In the genomic region with DNA sequence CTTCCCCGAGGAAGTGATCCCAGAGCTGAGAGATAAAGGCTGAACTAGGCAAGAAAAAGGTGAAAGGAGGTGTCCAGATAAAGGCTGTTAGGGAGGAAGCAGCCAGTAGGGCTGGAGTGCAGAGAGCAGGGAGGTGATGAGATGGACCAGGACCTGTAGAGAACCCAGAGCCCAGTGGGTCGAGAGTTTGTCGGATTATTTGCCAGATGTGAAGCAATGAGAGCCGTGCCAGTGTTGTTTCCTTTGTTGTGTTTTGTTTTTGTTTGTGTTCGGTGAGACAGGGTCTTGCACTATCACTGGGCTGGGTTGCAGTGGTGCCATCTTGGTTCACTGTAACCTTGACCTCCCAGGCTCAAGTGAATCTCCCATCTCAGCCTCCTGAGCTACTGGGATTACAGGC, we compare ENCODE assay signal across 21 cellular contexts.
DNase-seq lines count a peak whose midpoint lies in the region; ATAC-seq, FAIRE-seq and TF ChIP-seq lines count a peak whose summit lies in the region.
"Had no signal": no experiment of that assay in that cellular context is flagged by ENCODE, and none has a peak within 500 bp of the region (broad histone marks: within the 10 kb centered on the region; RNA-seq: fewer than 3 reads in every experiment).

No MANE protein-coding gene starts in this region.

- H3K9me3 Mint-ChIP-seq in neural progenitor cell = peaks cover 6% of the 10 kb centered on the region
- peaks cover 2% of the 10 kb centered on the region for H3K9me3 Mint-ChIP-seq in activated CD8-positive, alpha-beta T cell treated with anti-CD3 and anti-CD28 coated beads for 36 hours
- H3K9me3 Mint-ChIP-seq: CD4-positive, alpha-beta T cell; CD8-positive, alpha-beta T cell had no signal

- H3K4me1 Mint-ChIP-seq in neural progenitor cell = peaks cover 18% of the 10 kb centered on the region
- H3K4me1 Mint-ChIP-seq in activated CD8-positive, alpha-beta T cell treated with anti-CD3 and anti-CD28 coated beads for 36 hours (ENCODE audit: low read depth) = no peaks in the 10 kb centered on the region
- H3K4me1 Mint-ChIP-seq: B cell had no signal

- H3K4me1 ChIP-seq in neural progenitor cell = no peaks in the 10 kb centered on the region
- H3K4me1 ChIP-seq: A549 had no signal

- H3K4me3 ChIP-seq in bronchial epithelial cell (ENCODE audit: low read depth, low read length) = no peak overlapping the region
- no peak overlapping the region for H3K4me3 ChIP-seq in neural progenitor cell
- H3K4me3 ChIP-seq: A549; BLaER1 treated with 17β-estradiol and CSF1 and Interleukin-3, amounts not matched to agents 10 nM and 100 nM; GM12878 had no signal

- no peak overlapping the region for H3K9ac ChIP-seq in neural progenitor cell
- H3K9ac ChIP-seq: BLaER1 treated with 17β-estradiol and CSF1 and Interleukin-3, amounts not matched to agents 10 nM and 100 nM had no signal

- no peak for ATAC-seq in activated CD8-positive, alpha-beta T cell treated with anti-CD3 and anti-CD28 coated beads for 36 hours
- ATAC-seq in GM21528 (IDR thresholded peaks at IDR 0.05; ENCODE audit: low FRiP score, unreplicated experiment) = no peak
- ATAC-seq: A549; CD8-positive, alpha-beta T cell; GM12878 had no signal

- no peak for TF ChIP-seq CTCF in bronchial epithelial cell (IDR thresholded peaks at IDR 0.05; ENCODE audit: insufficient read depth, low read length, severe bottlenecking)
- no peak for TF ChIP-seq CTCF in neural progenitor cell (IDR thresholded peaks at IDR 0.05)
- no peak for TF ChIP-seq CTCF in activated CD8-positive, alpha-beta T cell treated with anti-CD3 and anti-CD28 coated beads for 36 hours (IDR thresholded peaks at IDR 0.05)

- H3K36me3 Mint-ChIP-seq in neural progenitor cell = no peaks in the 10 kb centered on the region
- no peaks in the 10 kb centered on the region for H3K36me3 Mint-ChIP-seq in activated CD8-positive, alpha-beta T cell treated with anti-CD3 and anti-CD28 coated beads for 36 hours (ENCODE audit: low read depth)
- H3K36me3 Mint-ChIP-seq: CD8-positive, alpha-beta T cell had no signal

- H3K27ac ChIP-seq in neural progenitor cell = no peak overlapping the region
- H3K27ac ChIP-seq: A549; BLaER1 treated with 17β-estradiol and CSF1 and Interleukin-3, amounts not matched to agents 10 nM and 100 nM; C4-2B had no signal

- no peak overlapping the region for H2AFZ ChIP-seq in neural progenitor cell (replicated peaks)

- H3K27me3 ChIP-seq in bronchial epithelial cell (ENCODE audit: control insufficient read depth, insufficient read depth, low read length) (no peaks in the 10 kb centered on the region), neural progenitor cell (no peaks in the 10 kb centered on the region)
- H3K27me3 ChIP-seq: BLaER1 treated with 17β-estradiol and CSF1 and Interleukin-3, amounts not matched to agents 10 nM and 100 nM had no signal

- POLR2A ChIA-PET in activated CD8-positive, alpha-beta T cell treated with anti-CD3 and anti-CD28 coated beads for 36 hours (lab: Charles Lee) = no interaction called here

- H3K36me3 ChIP-seq in bronchial epithelial cell (ENCODE audit: control insufficient read depth, insufficient read depth, low read length) = no peaks in the 10 kb centered on the region
- no peaks in the 10 kb centered on the region for H3K36me3 ChIP-seq in neural progenitor cell

- no peak for DNase-seq in bronchial epithelial cell (ENCODE audit: low read depth)
- no peak for DNase-seq in neural progenitor cell (ENCODE audit: low spot score)
- no peak for DNase-seq in 8988T
- DNase-seq in activated CD8-positive, alpha-beta T cell treated with anti-CD3 and anti-CD28 coated beads for 36 hours = no peak
- DNase-seq: AML-193; CD4-positive, alpha-beta T cell; CD8-positive, alpha-beta T cell; DMS 273 treated with DMSO at 0.1 percent for 48 hours; DMS153; DMS79; DND-41; EL; GDM1 had no signal

- no peaks in the 10 kb centered on the region for H3K9me3 ChIP-seq in neural progenitor cell (ENCODE audit: low read depth)
- H3K9me3 ChIP-seq: A549; BLaER1 treated with 17β-estradiol and CSF1 and Interleukin-3, amounts not matched to agents 10 nM and 100 nM had no signal

- H3K79me2 ChIP-seq in neural progenitor cell (ENCODE audit: low read depth) = no peaks in the 10 kb centered on the region

- intact Hi-C loops in activated CD8-positive, alpha-beta T cell treated with anti-CD3 and anti-CD28 coated beads for 36 hours (cut with micrococcal nuclease) = no loop called here

- no peak overlapping the region for H3K4me3 Mint-ChIP-seq in neural progenitor cell
- no peak overlapping the region for H3K4me3 Mint-ChIP-seq in activated CD8-positive, alpha-beta T cell treated with anti-CD3 and anti-CD28 coated beads for 36 hours
- H3K4me3 Mint-ChIP-seq: B cell; CD4-positive, alpha-beta T cell; CD8-positive, alpha-beta T cell had no signal

- peak overlapping the region; percentile 60 for H3K27ac Mint-ChIP-seq in neural progenitor cell
- no peak overlapping the region for H3K27ac Mint-ChIP-seq in activated CD8-positive, alpha-beta T cell treated with anti-CD3 and anti-CD28 coated beads for 36 hours
- H3K27ac Mint-ChIP-seq: B cell; CD4-positive, alpha-beta T cell; CD8-positive, alpha-beta T cell had no signal

- CTCF ChIA-PET in activated CD8-positive, alpha-beta T cell treated with anti-CD3 and anti-CD28 coated beads for 36 hours (lab: Charles Lee) = no interaction called here

- H3K4me2 ChIP-seq in neural progenitor cell = no peak overlapping the region
- H3K4me2 ChIP-seq: A549; BLaER1 treated with 17β-estradiol and CSF1 and Interleukin-3, amounts not matched to agents 10 nM and 100 nM had no signal

- H3K27me3 Mint-ChIP-seq in neural progenitor cell (ENCODE audit: insufficient read depth, low read depth) = peaks cover 13% of the 10 kb centered on the region
- peaks cover 3% of the 10 kb centered on the region for H3K27me3 Mint-ChIP-seq in activated CD8-positive, alpha-beta T cell treated with anti-CD3 and anti-CD28 coated beads for 36 hours

- no peaks in the 10 kb centered on the region for H3F3A ChIP-seq in neural progenitor cell (ENCODE audit: low read depth)

- H4K20me1 ChIP-seq in neural progenitor cell (ENCODE audit: low read depth) = no peaks in the 10 kb centered on the region
- H4K20me1 ChIP-seq: BLaER1 treated with 17β-estradiol and CSF1 and Interleukin-3, amounts not matched to agents 10 nM and 100 nM had no signal

- peak; percentile 13 for FAIRE-seq in bronchial epithelial cell (lab: Jason Lieb, UNC)
- FAIRE-seq: A549, GM12878, GM12892, GM18507 had no signal
